Comparison of ENCODE assay signal across 10 cellular contexts in genomic region chr6:15327271-15327670, GRCh38.
DNase-seq lines count a peak whose midpoint lies in the region; ATAC-seq and TF ChIP-seq lines count a peak whose summit lies in the region.
"Had no signal": no experiment of that assay in that cellular context is flagged by ENCODE, and none has a peak within 500 bp of the region (broad histone marks: within the 10 kb centered on the region; RNA-seq: fewer than 3 reads in every experiment).

No MANE protein-coding gene starts in this region.

- no peak overlapping the region for H3K4me3 Mint-ChIP-seq in Calu3 (ENCODE audit: low read depth, unreplicated experiment)
- H3K4me3 Mint-ChIP-seq in activated CD4-positive, alpha-beta memory T cell treated with anti-CD3 and anti-CD28 coated beads for 36 hours: peak overlapping the region; percentile 1
- H3K4me3 Mint-ChIP-seq: brain had no signal

- H3K27me3 ChIP-seq in left ventricle myocardium inferior (ENCODE audit: low read depth) (no peaks in the 10 kb centered on the region), upper lobe of right lung (no peaks in the 10 kb centered on the region), ascending aorta (no peaks in the 10 kb centered on the region)

- H3K4me1 ChIP-seq in left ventricle myocardium inferior (peaks cover 77% of the 10 kb centered on the region), upper lobe of right lung (peaks cover 38% of the 10 kb centered on the region), ascending aorta (no peaks in the 10 kb centered on the region)

- TF ChIP-seq CTCF in Calu3 (IDR thresholded peaks at IDR 0.05; ENCODE audit: unreplicated experiment) (no peak), left ventricle myocardium inferior (IDR thresholded peaks at IDR 0.05; ENCODE audit: borderline replicate concordance) (peak; percentile 17), upper lobe of right lung (IDR thresholded peaks at IDR 0.05) (no peak), ascending aorta (IDR thresholded peaks at IDR 0.05) (no peak)

- BruUV-seq in Calu3 (replicated peaks; lab: Mats Ljungman, UMichigan): no TSS peak

- H3K27ac Mint-ChIP-seq in Calu3 (ENCODE audit: unreplicated experiment): no peak overlapping the region
- peak overlapping the region; percentile 67 for H3K27ac Mint-ChIP-seq in activated CD4-positive, alpha-beta memory T cell treated with anti-CD3 and anti-CD28 coated beads for 36 hours

- peaks cover 4% of the 10 kb centered on the region for H3K36me3 Mint-ChIP-seq in Calu3 (ENCODE audit: insufficient read depth, unreplicated experiment)
- H3K36me3 Mint-ChIP-seq in activated CD4-positive, alpha-beta memory T cell treated with anti-CD3 and anti-CD28 coated beads for 36 hours: peaks cover 22% of the 10 kb centered on the region

- peaks cover 21% of the 10 kb centered on the region for H3K4me1 Mint-ChIP-seq in Calu3 (ENCODE audit: low read depth, unreplicated experiment)
- peaks cover 85% of the 10 kb centered on the region for H3K4me1 Mint-ChIP-seq in activated CD4-positive, alpha-beta memory T cell treated with anti-CD3 and anti-CD28 coated beads for 36 hours (ENCODE audit: low read depth)

- no peaks in the 10 kb centered on the region for H3K27me3 Mint-ChIP-seq in Calu3 (ENCODE audit: unreplicated experiment)
- H3K27me3 Mint-ChIP-seq in activated CD4-positive, alpha-beta memory T cell treated with anti-CD3 and anti-CD28 coated beads for 36 hours: no peaks in the 10 kb centered on the region

- H3K4me3 ChIP-seq in left ventricle myocardium inferior: no peak overlapping the region
- H3K4me3 ChIP-seq in upper lobe of right lung: no peak overlapping the region
- H3K4me3 ChIP-seq in ascending aorta: no peak overlapping the region
- H3K4me3 ChIP-seq: HAP-1 had no signal

- DNase-seq in Calu3: peak; percentile 19
- DNase-seq in activated CD4-positive, alpha-beta memory T cell treated with anti-CD3 and anti-CD28 coated beads for 36 hours: peak; percentile 66
- DNase-seq in left ventricle myocardium inferior: no peak
- DNase-seq in upper lobe of right lung: no peak
- DNase-seq in EL: no peak
- no peak for DNase-seq in ascending aorta (ENCODE audit: low spot score in 2 of 2)

- H3K27ac ChIP-seq in left ventricle myocardium inferior (replicated peaks) (no peak overlapping the region), upper lobe of right lung (no peak overlapping the region), ascending aorta (no peak overlapping the region)

- H3K9me3 ChIP-seq in left ventricle myocardium inferior (replicated peaks): no peaks in the 10 kb centered on the region
- H3K9me3 ChIP-seq in upper lobe of right lung: no peaks in the 10 kb centered on the region
- no peaks in the 10 kb centered on the region for H3K9me3 ChIP-seq in ascending aorta
- H3K9me3 ChIP-seq: HAP-1 had no signal

- POLR2A ChIA-PET in activated CD4-positive, alpha-beta memory T cell treated with anti-CD3 and anti-CD28 coated beads for 36 hours (lab: Charles Lee): no interaction called here

- no peaks in the 10 kb centered on the region for H3K36me3 ChIP-seq in left ventricle myocardium inferior
- no peaks in the 10 kb centered on the region for H3K36me3 ChIP-seq in upper lobe of right lung
- H3K36me3 ChIP-seq in ascending aorta: no peaks in the 10 kb centered on the region
- H3K36me3 ChIP-seq: HAP-1 had no signal

- intact Hi-C loops in Calu3 (cut with micrococcal nuclease; ENCODE audit: unreplicated experiment) (loop anchor here (10.0 kb wide), 2 partner anchors 72 to 118 kb away; no protein-coding TSS in a partner anchor), left ventricle myocardium inferior (cut with micrococcal nuclease) (no loop called here), upper lobe of right lung (cut with DNase I) (no loop called here), ascending aorta (cut with DNase I) (no loop called here)
- intact Hi-C loops in activated CD4-positive, alpha-beta memory T cell treated with anti-CD3 and anti-CD28 coated beads for 36 hours (cut with micrococcal nuclease): loop anchor here (2.0 to 5.0 kb wide), 4 partner anchors 26 to 165 kb away; no protein-coding TSS in a partner anchor

- CTCF ChIA-PET in Calu3 (lab: Charles Lee): no interaction called here
- CTCF ChIA-PET in activated CD4-positive, alpha-beta memory T cell treated with anti-CD3 and anti-CD28 coated beads for 36 hours (lab: Charles Lee): interaction anchor here (2.0 kb wide), 1 partner anchor 297 kb away, joined by 5 read pairs; no protein-coding TSS in a partner anchor

- ATAC-seq in HG02798 (IDR thresholded peaks at IDR 0.05; ENCODE audit: poor library complexity, unreplicated experiment) (peak; percentile 44), upper lobe of right lung (peak; percentile 83), HG02885 (IDR thresholded peaks at IDR 0.05; ENCODE audit: poor library complexity, unreplicated experiment) (no peak)

- H3K9me3 Mint-ChIP-seq in Calu3 (ENCODE audit: low read depth, unreplicated experiment): no peaks in the 10 kb centered on the region
- no peaks in the 10 kb centered on the region for H3K9me3 Mint-ChIP-seq in activated CD4-positive, alpha-beta memory T cell treated with anti-CD3 and anti-CD28 coated beads for 36 hours

Comparison
In these comparisons a context has a peak if more than half of its experiments do, and no peak if none do; other contexts are left out.
1. DNase-seq: peak in Calu3 (single experiment) and activated CD4-positive, alpha-beta memory T cell treated with anti-CD3 and anti-CD28 coated beads for 36 hours (single experiment); none in left ventricle myocardium inferior (single experiment), upper lobe of right lung (single experiment), EL (single experiment) and ascending aorta (0 of 2).
2. intact Hi-C loops: an anchor here in Calu3 (10.0 kb wide) and activated CD4-positive, alpha-beta memory T cell treated with anti-CD3 and anti-CD28 coated beads for 36 hours (2.0 to 5.0 kb wide); none called in left ventricle myocardium inferior, upper lobe of right lung and ascending aorta.